15 cellular contexts compared by ENCODE assay signal in genomic region chr22:39092111-39092867, GRCh38. TPM values are rescaled to one million over a fixed set of nuclear protein-coding genes. Genes with fewer than 3 reads are reported as not detected.
DNase-seq lines count a peak whose midpoint lies in the region; ATAC-seq, FAIRE-seq and TF ChIP-seq lines count a peak whose summit lies in the region.
"Had no signal": no experiment of that assay in that cellular context is flagged by ENCODE, and none has a peak within 500 bp of the region (broad histone marks: within the 10 kb centered on the region; RNA-seq: fewer than 3 reads in every experiment).

No MANE protein-coding gene starts in this region.

- H3K23me2 ChIP-seq in H1 (ENCODE audit: low read depth, low read length), result peaks cover 2% of the 10 kb centered on the region; the same call in 1 of the 2 replicates

- peak overlapping the region; percentile 2 to 78 (median 49) for H3K4me3 Mint-ChIP-seq in T-cell
- H3K4me3 Mint-ChIP-seq: dendritic cell treated with granulocyte-macrophage colony-stimulating factor and Interleukin-4, amounts not matched to agents 40 ng/mL and 50 ng/mL, for 4 days; neural crest cell had no signal

- H2BK120ac ChIP-seq in H1 (replicated peaks; ENCODE audit: low read depth, low read length), result no peak overlapping the region

- H4K8ac ChIP-seq in H1 (ENCODE audit: extremely low read depth, insufficient read depth, low read length), result peak overlapping the region; percentile 36; the same call in 1 of the 2 replicates

- TF ChIP-seq CTCF in H1 (IDR thresholded peaks at IDR 0.05; ENCODE audit: control extremely low read depth in 1 of 3, insufficient read depth in 1 of 3, low read depth in 1 of 3, low read length in 3 of 3) (no peak), foreskin fibroblast (IDR thresholded peaks at IDR 0.05; ENCODE audit: low read depth, low read length) (no peak)

- no peak overlapping the region for H2BK12ac ChIP-seq in H1 (ENCODE audit: low read depth, low read length)

- no peak overlapping the region for H3K4ac ChIP-seq in H1 (replicated peaks; ENCODE audit: insufficient read length, low read depth, low read length)

- peak overlapping the region; percentile 92 to 98 for H3K27ac Mint-ChIP-seq in T-cell
- H3K27ac Mint-ChIP-seq: dendritic cell treated with granulocyte-macrophage colony-stimulating factor and Interleukin-4, amounts not matched to agents 40 ng/mL and 50 ng/mL, for 4 days had no signal

- H3K4me1 Mint-ChIP-seq in T-cell, result peaks cover 87 to 93% (median 93%) of the 10 kb centered on the region in 3 donors

- H3K14ac ChIP-seq in H1 (ENCODE audit: insufficient read length), result no peak overlapping the region

- no peak overlapping the region for H3K4me2 ChIP-seq in H1 (ENCODE audit: insufficient read depth in 1 of 2, low read depth in 2 of 2, low read length in 2 of 2)
- H3K4me2 ChIP-seq: SK-N-SH had no signal

- peaks cover 0 to 2% of the 10 kb centered on the region in 2 experiments for H4K20me1 ChIP-seq in H1 (replicated peaks in 1 of 2; ENCODE audit: control insufficient read depth in 1 of 2, insufficient read depth in 2 of 2, low read length in 2 of 2)

- H3K9ac ChIP-seq in H1 (replicated peaks in 1 of 4; ENCODE audit: extremely low read depth in 1 of 4, low read depth in 3 of 4, low read length in 3 of 4), result no peak overlapping the region
- H3K9ac ChIP-seq: SK-N-SH had no signal

- H3K56ac ChIP-seq in H1 (replicated peaks; ENCODE audit: insufficient read length, low read depth, low read length), result no peak overlapping the region

- ATAC-seq in T-cell (replicated peaks in 1 of 4), result no peak
- ATAC-seq in HG02763 (IDR thresholded peaks at IDR 0.05; ENCODE audit: unreplicated experiment), result no peak

- no peaks in the 10 kb centered on the region for H3K9me3 ChIP-seq in H1 (ENCODE audit: insufficient read depth in 2 of 2, low read depth in 1 of 2, low read length in 1 of 2)
- H3K9me3 ChIP-seq: SK-N-SH had no signal

- no peak for TF ChIP-seq RAD21 in H1 (IDR thresholded peaks at IDR 0.05 in 1 of 2, conservative IDR thresholded peaks at IDR 0.05 in 1 of 2; ENCODE audit: low read depth in 2 of 2, low read length in 2 of 2)

- no peak overlapping the region for H4K91ac ChIP-seq in H1 (replicated peaks; ENCODE audit: insufficient read length, low read length)

- no peak for TF ChIP-seq EP300 in H1 (IDR thresholded peaks at IDR 0.05; ENCODE audit: borderline replicate concordance in 1 of 2, low read depth in 2 of 2, low read length in 2 of 2)

- H3K36me3 ChIP-seq in H1 (ENCODE audit: control insufficient read depth in 2 of 4, insufficient read depth in 4 of 4, low read length in 3 of 4), result no peaks in the 10 kb centered on the region

- 87 to 100% methylated on average over 1 to 8 of the region's 8 CpGs for WGBS in H1 (ENCODE audit: extremely low coverage in 1 of 2, insufficient coverage in 1 of 2, insufficient read length in 1 of 2, insufficient replicate concordance in 2 of 2, low coverage in 1 of 2, low lambda C conversion rate in 2 of 2, missing lambda C conversion rate in 1 of 2), 2 experiments

- DNase-seq in stimulated activated naive CD4-positive, alpha-beta T cell treated with Interleukin-2 at 50 U/mL for 16 hours (lab: John Stamatoyannopoulos, UW), result peak; percentile 29
- no peak for DNase-seq in stimulated activated naive CD4-positive, alpha-beta T cell (lab: John Stamatoyannopoulos, UW)
- DNase-seq in T-cell (no peak), H1 (ENCODE audit: low read depth in 1 of 2, low spot score in 2 of 2) (no peak), foreskin fibroblast (no peak), mesenteric fat pad (ENCODE audit: low spot score) (no peak)
- no peak for DNase-seq in effector CD8-positive, alpha-beta T cell (lab: John Stamatoyannopoulos, UW)
- DNase-seq: activated CD4-positive, CD25-positive, alpha-beta regulatory T cell treated with anti-CD3 and anti-CD28 coated beads, Interleukin-2, amount 50 U/mL, for 72 hours; foreskin melanocyte; kidney; NCI-H69; SK-N-SH had no signal

- H3K4me3 ChIP-seq in H1 (ENCODE audit: extremely low read depth in 1 of 4, insufficient read depth in 2 of 4, low read depth in 3 of 4, low read length in 4 of 4), result no peak overlapping the region
- no peak overlapping the region for H3K4me3 ChIP-seq in foreskin fibroblast (ENCODE audit: low read depth in 1 of 2, low read length in 2 of 2)

- POLR2A ChIA-PET in T-cell (lab: Charles Lee) (interaction anchor here in 1 of 2 donors (0.5 kb wide), 1 partner anchor 207 kb away, joined by 3 read pairs; no protein-coding TSS in a partner anchor), H1 (lab: Charles Lee; ENCODE audit: partially characterized antibody) (no interaction called here)

- H2AFZ ChIP-seq in H1 (ENCODE audit: low read length), result no peak overlapping the region

- H3K27me3 Mint-ChIP-seq in T-cell, result no peaks in the 10 kb centered on the region

- H2BK5ac ChIP-seq in H1 (ENCODE audit: low read depth, low read length), result no peak overlapping the region

- peak overlapping the region; percentile 40; the same call in 1 of the 2 replicates for H2BK15ac ChIP-seq in H1 (ENCODE audit: low read length)

- H4K5ac ChIP-seq in H1 (ENCODE audit: insufficient read length, low read depth, low read length), result no peak overlapping the region

- H3K27me3 ChIP-seq in H1 (replicated peaks in 1 of 4; ENCODE audit: control insufficient read depth in 3 of 4, extremely low read depth in 1 of 4, insufficient read depth in 3 of 4, low read length in 3 of 4), result peaks cover 0 to 2% (median 0%) of the 10 kb centered on the region in 4 experiments; a peak in 2 of 7 replicates

- peaks cover 9% of the 10 kb centered on the region for H3K36me3 Mint-ChIP-seq in T-cell

- peaks cover 0 to 11% (median 7%) of the 10 kb centered on the region in 4 experiments; a peak in 6 of 7 replicates for H3K4me1 ChIP-seq in H1 (replicated peaks in 1 of 4; ENCODE audit: control insufficient read depth in 3 of 4, insufficient read depth in 4 of 4, low read length in 3 of 4)

- no peak overlapping the region for H2AK5ac ChIP-seq in H1 (ENCODE audit: low read depth, low read length)

- no peak overlapping the region for H3K27ac ChIP-seq in H1 (ENCODE audit: low read depth, low read length)

- H2BK20ac ChIP-seq in H1 (ENCODE audit: low read length), result no peak overlapping the region

- H3K79me1 ChIP-seq in H1 (ENCODE audit: low read depth, low read length), result no peaks in the 10 kb centered on the region

- no peak overlapping the region for H3K23ac ChIP-seq in H1 (ENCODE audit: insufficient read length)

- CTCF ChIA-PET in T-cell (lab: Charles Lee) (no interaction called here), H1 (lab: Charles Lee; ENCODE audit: partially characterized antibody) (interaction anchor here (0.6 to 0.8 kb wide), 2 partner anchors 41 to 320 kb away, joined by 3 to 4 read pairs; no protein-coding TSS in a partner anchor)

- H3K79me2 ChIP-seq in H1 (ENCODE audit: control insufficient read depth in 1 of 2, insufficient read depth in 2 of 2, low read length in 2 of 2), result no peaks in the 10 kb centered on the region

- no peak for TF ChIP-seq POLR2A in H1 (IDR thresholded peaks at IDR 0.05; ENCODE audit: control extremely low read depth in 1 of 2, low read depth in 2 of 2, low read length in 2 of 2)

- H3K9me3 Mint-ChIP-seq in T-cell, result no peaks in the 10 kb centered on the region
- H3K9me3 Mint-ChIP-seq: dendritic cell treated with granulocyte-macrophage colony-stimulating factor and Interleukin-4, amounts not matched to agents 40 ng/mL and 50 ng/mL, for 4 days; neural crest cell had no signal

- no peak for FAIRE-seq in H1 (lab: Jason Lieb, UNC)
- FAIRE-seq: kidney had no signal

- no peak overlapping the region for H3K18ac ChIP-seq in H1 (ENCODE audit: extremely low read depth, low read length)

TF ChIP-seq in H1, 55 proteins besides CTCF, POLR2A, EP300 and RAD21 (continues in another document):
- no peak for TF ChIP-seq JUN (IDR thresholded peaks at IDR 0.05; ENCODE audit: low read depth, low read length)
- no peak for TF ChIP-seq FOSL1 (IDR thresholded peaks at IDR 0.05; ENCODE audit: insufficient read depth, low read depth, low read length)
- TF ChIP-seq KDM4A (IDR thresholded peaks at IDR 0.05; ENCODE audit: low read depth, low read length, severe bottlenecking), result no peak
- TF ChIP-seq GABPA (IDR thresholded peaks at IDR 0.05; ENCODE audit: borderline replicate concordance, insufficient read depth, low read length), result no peak

RNA-seq across cellular contexts. Expression of gene APOBEC3H, which starts 4.8 kb away (rescaled TPM):
- total RNA-seq in T-cell (1 to 10 TPM; 1.1 to 6.9 (median 6.1) TPM), mesenteric fat pad (not detected)
- 0.47 and 0.48 TPM in 2 replicates for total RNA-seq in H1 (2021; fragmentation: NEBNext Ultra II Directional; extraction: Animal tissue kit (Norgen Biotek cat#: 25700))
- polyA plus RNA-seq in H1 (2011; rRNA removed), result 0.52 and 0.56 TPM in 2 replicates
- polyA plus RNA-seq in H1 (2011; cell fraction: cytosol; rRNA removed), result 0.45 TPM
- polyA plus RNA-seq in H1 (2011; cell fraction: nucleus; rRNA removed), result 0.58 TPM
- 0.44 to 1.3 TPM (median 0.92 TPM) in 3 of 4 replicates, not detected in the other for polyA plus RNA-seq in H1 (2012, experiment 1 of 2)
- 0.63 TPM for polyA plus RNA-seq in H1 (2012, experiment 2 of 2)
- polyA plus RNA-seq in H1 (2013, experiment 1 of 2), result 0.65 TPM
- 0.66 TPM for polyA plus RNA-seq in H1 (2013, experiment 2 of 2)
- 1.4 and 1.8 TPM in 2 replicates for polyA minus RNA-seq in H1 (2011; rRNA and poly(A)+ RNA removed)
- not detected for polyA minus RNA-seq in H1 (2011; cell fraction: cytosol; rRNA and poly(A)+ RNA removed)
- polyA minus RNA-seq in H1 (2011; cell fraction: nucleus; rRNA and poly(A)+ RNA removed), result not detected
- total RNA-seq: neural crest cell had no signal

RNA-seq across cellular contexts. Expression of gene APOBEC3G, which starts 15.2 kb away (rescaled TPM):
- total RNA-seq in T-cell (10 to 100 TPM; 29.7 to 71.3 (median 62.7) TPM), mesenteric fat pad (6.4 TPM)
- total RNA-seq in H1 (2021; fragmentation: NEBNext Ultra II Directional; extraction: Animal tissue kit (Norgen Biotek cat#: 25700)), result 0.94 and 2.0 TPM in 2 replicates
- 1.7 and 2.5 TPM in 2 replicates for polyA plus RNA-seq in H1 (2011; rRNA removed)
- polyA plus RNA-seq in H1 (2011; cell fraction: cytosol; rRNA removed), result 2.3 TPM
- polyA plus RNA-seq in H1 (2011; cell fraction: nucleus; rRNA removed), result 2.7 TPM
- polyA plus RNA-seq in H1 (2012, experiment 1 of 2), result 0.74 to 1.8 TPM (median 1.5 TPM) in 4 replicates
- 1.3 TPM for polyA plus RNA-seq in H1 (2012, experiment 2 of 2)
- polyA plus RNA-seq in H1 (2013, experiment 1 of 2), result 1.2 TPM
- 1.1 TPM for polyA plus RNA-seq in H1 (2013, experiment 2 of 2)
- 2.6 and 2.7 TPM in 2 replicates for polyA minus RNA-seq in H1 (2011; rRNA and poly(A)+ RNA removed)
- 1.5 TPM for polyA minus RNA-seq in H1 (2011; cell fraction: cytosol; rRNA and poly(A)+ RNA removed)
- 2.7 TPM for polyA minus RNA-seq in H1 (2011; cell fraction: nucleus; rRNA and poly(A)+ RNA removed)
- polyA plus RNA-seq: SK-N-SH had no signal

RNA-seq across cellular contexts. Expression of gene APOBEC3F, which starts 51.6 kb away (rescaled TPM):
- total RNA-seq in T-cell (10 to 100 TPM; 14.3 to 29.1 (median 18.5) TPM), mesenteric fat pad (2.5 TPM)
- 7.3 and 9.7 TPM in 2 replicates for total RNA-seq in H1 (2021; fragmentation: NEBNext Ultra II Directional; extraction: Animal tissue kit (Norgen Biotek cat#: 25700))
- 4.0 and 5.5 TPM in 2 replicates for polyA plus RNA-seq in H1 (2011; rRNA removed)
- polyA plus RNA-seq in H1 (2011; cell fraction: cytosol; rRNA removed), result 3.1 TPM
- 4.0 TPM for polyA plus RNA-seq in H1 (2011; cell fraction: nucleus; rRNA removed)
- 3.8 to 5.7 TPM (median 4.8 TPM) in 4 replicates for polyA plus RNA-seq in H1 (2012, experiment 1 of 2)
- polyA plus RNA-seq in H1 (2012, experiment 2 of 2), result 2.6 TPM
- 4.7 TPM for polyA plus RNA-seq in H1 (2013, experiment 1 of 2)
- polyA plus RNA-seq in H1 (2013, experiment 2 of 2), result 4.7 TPM
- polyA minus RNA-seq in H1 (2011; rRNA and poly(A)+ RNA removed), result 6.5 and 6.8 TPM in 2 replicates
- 5.7 TPM for polyA minus RNA-seq in H1 (2011; cell fraction: cytosol; rRNA and poly(A)+ RNA removed)
- 4.4 TPM for polyA minus RNA-seq in H1 (2011; cell fraction: nucleus; rRNA and poly(A)+ RNA removed)
